7 cellular contexts compared by ENCODE assay signal in genomic region chr11:35619754-35620640, GRCh38. TPM values are rescaled to one million over a fixed set of nuclear protein-coding genes. Genes with fewer than 3 reads are reported as not detected.
DNase-seq lines count a peak whose midpoint lies in the region; ATAC-seq, FAIRE-seq and TF ChIP-seq lines count a peak whose summit lies in the region.

No MANE protein-coding gene starts in this region.

- H3K27me3 ChIP-seq in H1 (replicated peaks in 1 of 4; ENCODE audit: control insufficient read depth in 3 of 4, extremely low read depth in 1 of 4, insufficient read depth in 3 of 4, low read length in 3 of 4) (peaks cover 7 to 29% (median 22%) of the 10 kb centered on the region in 4 experiments), aorta (ENCODE audit: control insufficient read depth in 1 of 2, insufficient read depth in 2 of 2, low read length in 1 of 2) (no peaks in the 10 kb centered on the region)

- no peak for FAIRE-seq in H1 (lab: Jason Lieb, UNC)

- H3K27me3 Mint-ChIP-seq in HFFc6 (ENCODE audit: insufficient read depth), result no peaks in the 10 kb centered on the region
- no peaks in the 10 kb centered on the region for H3K27me3 Mint-ChIP-seq in mesothelial cell of epicardium (ENCODE audit: low read depth)

- peak overlapping the region; percentile 83 for H4K91ac ChIP-seq in H1 (replicated peaks; ENCODE audit: insufficient read length, low read length)

- H3K23ac ChIP-seq in H1 (ENCODE audit: insufficient read length), result no peak overlapping the region

- H3K4me3 Mint-ChIP-seq in HFFc6 (peak overlapping the region; percentile 92), mesothelial cell of epicardium (peak overlapping the region; percentile 84)

- no peak overlapping the region for H2AFZ ChIP-seq in H1 (ENCODE audit: low read length)

- peak in 1 of 2 experiments; percentile 1; a peak in 1 of 4 replicates for TF ChIP-seq RAD21 in H1 (IDR thresholded peaks at IDR 0.05 in 1 of 2, conservative IDR thresholded peaks at IDR 0.05 in 1 of 2; ENCODE audit: low read depth in 2 of 2, low read length in 2 of 2)

- H3K4ac ChIP-seq in H1 (replicated peaks; ENCODE audit: insufficient read length, low read depth, low read length), result no peak overlapping the region

- no peak overlapping the region for H2BK12ac ChIP-seq in H1 (ENCODE audit: low read depth, low read length)

- no peaks in the 10 kb centered on the region for H3K79me2 ChIP-seq in H1 (ENCODE audit: control insufficient read depth in 1 of 2, insufficient read depth in 2 of 2, low read length in 2 of 2)

- POLR2A ChIA-PET in H1 (lab: Charles Lee; ENCODE audit: partially characterized antibody), result interaction anchor here (0.7 to 3.3 kb wide), 9 partner anchors 9 to 756 kb away, joined by 3 to 14 read pairs (median 3); partner anchors contain the start of genes PAMR1 and TRIM44

- TF ChIP-seq CTCF in GM12865 (IDR thresholded peaks at IDR 0.05; ENCODE audit: insufficient read depth, low read depth, low read length, missing control alignments) (peak; percentile 25), HFFc6 (IDR thresholded peaks at IDR 0.05) (peak; percentile 42; the same call in 1 of the 2 replicates), H1 (IDR thresholded peaks at IDR 0.05; ENCODE audit: control extremely low read depth in 1 of 3, insufficient read depth in 1 of 3, low read depth in 1 of 3, low read length in 3 of 3) (no peak), mesothelial cell of epicardium (IDR thresholded peaks at IDR 0.05; ENCODE audit: unreplicated experiment) (no peak)

- H2BK120ac ChIP-seq in H1 (replicated peaks; ENCODE audit: low read depth, low read length), result no peak overlapping the region

- no peaks in the 10 kb centered on the region for H4K20me1 ChIP-seq in H1 (replicated peaks in 1 of 2; ENCODE audit: control insufficient read depth in 1 of 2, insufficient read depth in 2 of 2, low read length in 2 of 2)

- WGBS in H1 (ENCODE audit: extremely low coverage in 1 of 2, insufficient coverage in 1 of 2, insufficient read length in 1 of 2, insufficient replicate concordance in 2 of 2, low coverage in 1 of 2, low lambda C conversion rate in 2 of 2, missing lambda C conversion rate in 1 of 2), 2 experiments, result 3% methylated on average over 46 of the region's 48 CpGs; no CpG with 5 or more reads in 1 of the 2 experiments
- 7 to 8% methylated on average over 35 to 48 of the region's 48 CpGs for WGBS in aorta, 2 donors

- no peak for TF ChIP-seq EP300 in H1 (IDR thresholded peaks at IDR 0.05; ENCODE audit: borderline replicate concordance in 1 of 2, low read depth in 2 of 2, low read length in 2 of 2)

- peak overlapping the region; percentile 79 to 91 for H3K4me2 ChIP-seq in H1 (ENCODE audit: insufficient read depth in 1 of 2, low read depth in 2 of 2, low read length in 2 of 2)

- H3K27ac Mint-ChIP-seq in HFFc6 (peak overlapping the region; percentile 78), mesothelial cell of epicardium (peak overlapping the region; percentile 88)

- H3K9me3 Mint-ChIP-seq in HFFc6 (no peaks in the 10 kb centered on the region), mesothelial cell of epicardium (no peaks in the 10 kb centered on the region)

- H3K4me1 ChIP-seq in H1 (replicated peaks in 1 of 4; ENCODE audit: control insufficient read depth in 3 of 4, insufficient read depth in 4 of 4, low read length in 3 of 4) (peaks cover 3 to 19% (median 6%) of the 10 kb centered on the region in 4 experiments; a peak in 6 of 7 replicates), aorta (ENCODE audit: control insufficient read depth in 1 of 2, insufficient read depth in 2 of 2, low read length in 2 of 2) (no peaks in the 10 kb centered on the region)

- CTCF ChIA-PET in H1 (lab: Charles Lee; ENCODE audit: partially characterized antibody), result interaction anchor here (0.6 to 1.9 kb wide), 15 partner anchors 18 to 646 kb away, joined by 3 to 7 read pairs (median 4); no protein-coding TSS in a partner anchor

- intact Hi-C loops in aorta (cut with DNase I), result loop anchor here (5.0 to 10.0 kb wide), 6 partner anchors 42 to 512 kb away; partner anchors contain the start of genes TRIM44 (in 2 of the 2) and LDLRAD3 (in 1 of the 2)

- H3K4me3 ChIP-seq in GM12865 (ENCODE audit: low read depth, low read length) (peak overlapping the region; percentile 74), H1 (ENCODE audit: extremely low read depth in 1 of 4, insufficient read depth in 2 of 4, low read depth in 3 of 4, low read length in 4 of 4) (peak overlapping the region; percentile 55 to 76 (median 72)), aorta (ENCODE audit: low read length in 2 of 2) (no peak overlapping the region)

- H2BK15ac ChIP-seq in H1 (ENCODE audit: low read length), result peak overlapping the region; percentile 84; the same call in 1 of the 2 replicates

- no peak overlapping the region for H2BK5ac ChIP-seq in H1 (ENCODE audit: low read depth, low read length)

- H3K36me3 Mint-ChIP-seq in HFFc6 (ENCODE audit: low read depth) (peaks cover 13% of the 10 kb centered on the region; the same call in 1 of the 2 replicates), mesothelial cell of epicardium (no peaks in the 10 kb centered on the region)

- H2AK5ac ChIP-seq in H1 (ENCODE audit: low read depth, low read length), result no peak overlapping the region

- ATAC-seq in aorta (ENCODE audit: low FRiP score), result peak; percentile 42

- H3K27ac ChIP-seq in H1 (ENCODE audit: low read depth, low read length) (no peak overlapping the region), aorta (ENCODE audit: low read depth in 1 of 2, low read length in 2 of 2) (no peak overlapping the region)

- DNase-seq in GM12865 (ENCODE audit: low read depth) (peak; percentile 35), HFFc6 (peak; percentile 12), RPMI8226 (peak; percentile 22), H1 (ENCODE audit: low read depth in 1 of 2, low spot score in 2 of 2) (peak in 1 of 2 experiments; percentile 73), mesothelial cell of epicardium (ENCODE audit: low spot score in 2 of 2, unreplicated experiment in 2 of 2) (peak in 1 of 2 experiments; percentile 61), aorta (peak in 1 of 2 donors; percentile 77), NAMALWA (ENCODE audit: low spot score) (no peak)

- H2BK20ac ChIP-seq in H1 (ENCODE audit: low read length), result no peak overlapping the region

- H4K8ac ChIP-seq in H1 (ENCODE audit: extremely low read depth, insufficient read depth, low read length), result peak overlapping the region; percentile 89; the same call in 1 of the 2 replicates

- peak overlapping the region in 3 of 4 experiments; percentile 26 to 56 (median 35); a peak in 5 of 7 replicates for H3K9ac ChIP-seq in H1 (replicated peaks in 1 of 4; ENCODE audit: extremely low read depth in 1 of 4, low read depth in 3 of 4, low read length in 3 of 4)

- H4K5ac ChIP-seq in H1 (ENCODE audit: insufficient read length, low read depth, low read length), result no peak overlapping the region

- H3K23me2 ChIP-seq in H1 (ENCODE audit: low read depth, low read length), result peaks cover 11% of the 10 kb centered on the region; the same call in 1 of the 2 replicates

- peaks cover 77% of the 10 kb centered on the region for H3K4me1 Mint-ChIP-seq in HFFc6 (ENCODE audit: low read depth)
- H3K4me1 Mint-ChIP-seq in mesothelial cell of epicardium, result peaks cover 64% of the 10 kb centered on the region

- no peak overlapping the region for H3K56ac ChIP-seq in H1 (replicated peaks; ENCODE audit: insufficient read length, low read depth, low read length)

- no peaks in the 10 kb centered on the region for H3K9me3 ChIP-seq in H1 (ENCODE audit: insufficient read depth in 2 of 2, low read depth in 1 of 2, low read length in 1 of 2)
- no peaks in the 10 kb centered on the region for H3K9me3 ChIP-seq in aorta (ENCODE audit: control insufficient read depth, low read length)

- peak overlapping the region; percentile 36; the same call in 1 of the 2 replicates for H3K18ac ChIP-seq in H1 (ENCODE audit: extremely low read depth, low read length)

- H3K36me3 ChIP-seq in H1 (ENCODE audit: control insufficient read depth in 2 of 4, insufficient read depth in 4 of 4, low read length in 3 of 4), result no peaks in the 10 kb centered on the region
- H3K36me3 ChIP-seq in aorta (ENCODE audit: control insufficient read depth in 1 of 2, insufficient read depth in 2 of 2, low read length in 1 of 2), result no peaks in the 10 kb centered on the region

- no peak for TF ChIP-seq POLR2A in H1 (IDR thresholded peaks at IDR 0.05; ENCODE audit: control extremely low read depth in 1 of 2, low read depth in 2 of 2, low read length in 2 of 2)

- no peak overlapping the region for H3K14ac ChIP-seq in H1 (ENCODE audit: insufficient read length)

- H3K79me1 ChIP-seq in H1 (ENCODE audit: low read depth, low read length), result no peaks in the 10 kb centered on the region

TF ChIP-seq in H1, 55 proteins besides CTCF, POLR2A, EP300 and RAD21 (continues in another document):
- no peak for TF ChIP-seq HDAC2 (IDR thresholded peaks at IDR 0.05; ENCODE audit: borderline replicate concordance in 1 of 2, low read depth in 2 of 2, low read length in 2 of 2)

RNA-seq across cellular contexts. Expression of gene FJX1, which starts 1.7 kb away (rescaled TPM):
- 10 to 100 TPM; 40.7 to 58.6 (median 46.8) TPM for total RNA-seq in HFFc6 (2021; fragmentation: NEBNext Ultra II Directional; extraction: Animal tissue kit (Norgen Biotek cat#: 25700))
- 13.3 and 14.2 TPM in 2 replicates for total RNA-seq in H1 (2021; fragmentation: NEBNext Ultra II Directional; extraction: Animal tissue kit (Norgen Biotek cat#: 25700))
- polyA plus RNA-seq in H1 (2011; rRNA removed), result 6.3 and 10.0 TPM in 2 replicates
- polyA plus RNA-seq in H1 (2011; cell fraction: cytosol; rRNA removed), result 7.4 TPM
- 9.2 TPM for polyA plus RNA-seq in H1 (2011; cell fraction: nucleus; rRNA removed)
- 9.0 to 12.4 TPM (median 11.0 TPM) in 4 replicates for polyA plus RNA-seq in H1 (2012, experiment 1 of 2)
- polyA plus RNA-seq in H1 (2012, experiment 2 of 2), result 10.8 TPM
- 9.9 TPM for polyA plus RNA-seq in H1 (2013, experiment 1 of 2)
- polyA plus RNA-seq in H1 (2013, experiment 2 of 2), result 9.5 TPM
- polyA minus RNA-seq in H1 (2011; rRNA and poly(A)+ RNA removed), result 3.0 and 5.0 TPM in 2 replicates
- 6.5 TPM for polyA minus RNA-seq in H1 (2011; cell fraction: cytosol; rRNA and poly(A)+ RNA removed)
- 12.5 TPM for polyA minus RNA-seq in H1 (2011; cell fraction: nucleus; rRNA and poly(A)+ RNA removed)
- total RNA-seq in mesothelial cell of epicardium, result 70.7 to 73.1 TPM (median 72.8 TPM) in 3 replicates
- total RNA-seq in aorta, result 10 to 100 TPM in 1 of 2 donors, 1 to 10 TPM in 1; 5.8 to 10.4 TPM
- under 1 TPM in 1 of 2 donors, not detected in 1; 1.00 TPM for polyA plus RNA-seq in aorta

RNA-seq across cellular contexts. Expression of gene TRIM44, which starts 42.6 kb away (rescaled TPM):
- 10 to 100 TPM; 56.7 to 65.0 (median 60.1) TPM for total RNA-seq in HFFc6 (2021; fragmentation: NEBNext Ultra II Directional; extraction: Animal tissue kit (Norgen Biotek cat#: 25700))
- 34.4 and 34.7 TPM in 2 replicates for total RNA-seq in H1 (2021; fragmentation: NEBNext Ultra II Directional; extraction: Animal tissue kit (Norgen Biotek cat#: 25700))
- polyA plus RNA-seq in H1 (2011; rRNA removed), result 13.9 and 14.1 TPM in 2 replicates
- polyA plus RNA-seq in H1 (2011; cell fraction: cytosol; rRNA removed), result 29.6 TPM
- 35.9 TPM for polyA plus RNA-seq in H1 (2011; cell fraction: nucleus; rRNA removed)
- 20.4 to 29.5 TPM (median 24.0 TPM) in 4 replicates for polyA plus RNA-seq in H1 (2012, experiment 1 of 2)
- 1.2 TPM for polyA plus RNA-seq in H1 (2012, experiment 2 of 2)
- polyA plus RNA-seq in H1 (2013, experiment 1 of 2), result 13.5 TPM
- 13.6 TPM for polyA plus RNA-seq in H1 (2013, experiment 2 of 2)
- 42.9 and 90.1 TPM in 2 replicates for polyA minus RNA-seq in H1 (2011; rRNA and poly(A)+ RNA removed)
- polyA minus RNA-seq in H1 (2011; cell fraction: cytosol; rRNA and poly(A)+ RNA removed), result 18.3 TPM
- 20.7 TPM for polyA minus RNA-seq in H1 (2011; cell fraction: nucleus; rRNA and poly(A)+ RNA removed)
- total RNA-seq in mesothelial cell of epicardium, result 81.2 to 88.2 TPM (median 86.6 TPM) in 3 replicates
- total RNA-seq in aorta, result 10 to 100 TPM; 55.2 to 63.3 TPM
- 10 to 100 TPM; 10.3 to 12.6 TPM for polyA plus RNA-seq in aorta

Comparison
In these comparisons a context has a peak if more than half of its experiments do, and no peak if none do; other contexts are left out.
1. H3K4me3 ChIP-seq: peak in GM12865 (single experiment) and H1 (4 of 4); none in aorta (0 of 2).
2. CTCF ChIP-seq: peak in GM12865 (single experiment) and HFFc6 (single experiment); none in H1 (0 of 3) and mesothelial cell of epicardium (single experiment).